ENCODE assay signal across 1 cellular context in genomic region chr2:231925303-231926179, GRCh38.
TF ChIP-seq lines count a peak whose summit lies in the region.

No MANE protein-coding gene starts in this region.

TF ChIP-seq in HEK293, 187 proteins besides CTCF, POLR2A, EP300 and RAD21 (continued from another document and continues in another):
- TF ChIP-seq, protein P1, sequence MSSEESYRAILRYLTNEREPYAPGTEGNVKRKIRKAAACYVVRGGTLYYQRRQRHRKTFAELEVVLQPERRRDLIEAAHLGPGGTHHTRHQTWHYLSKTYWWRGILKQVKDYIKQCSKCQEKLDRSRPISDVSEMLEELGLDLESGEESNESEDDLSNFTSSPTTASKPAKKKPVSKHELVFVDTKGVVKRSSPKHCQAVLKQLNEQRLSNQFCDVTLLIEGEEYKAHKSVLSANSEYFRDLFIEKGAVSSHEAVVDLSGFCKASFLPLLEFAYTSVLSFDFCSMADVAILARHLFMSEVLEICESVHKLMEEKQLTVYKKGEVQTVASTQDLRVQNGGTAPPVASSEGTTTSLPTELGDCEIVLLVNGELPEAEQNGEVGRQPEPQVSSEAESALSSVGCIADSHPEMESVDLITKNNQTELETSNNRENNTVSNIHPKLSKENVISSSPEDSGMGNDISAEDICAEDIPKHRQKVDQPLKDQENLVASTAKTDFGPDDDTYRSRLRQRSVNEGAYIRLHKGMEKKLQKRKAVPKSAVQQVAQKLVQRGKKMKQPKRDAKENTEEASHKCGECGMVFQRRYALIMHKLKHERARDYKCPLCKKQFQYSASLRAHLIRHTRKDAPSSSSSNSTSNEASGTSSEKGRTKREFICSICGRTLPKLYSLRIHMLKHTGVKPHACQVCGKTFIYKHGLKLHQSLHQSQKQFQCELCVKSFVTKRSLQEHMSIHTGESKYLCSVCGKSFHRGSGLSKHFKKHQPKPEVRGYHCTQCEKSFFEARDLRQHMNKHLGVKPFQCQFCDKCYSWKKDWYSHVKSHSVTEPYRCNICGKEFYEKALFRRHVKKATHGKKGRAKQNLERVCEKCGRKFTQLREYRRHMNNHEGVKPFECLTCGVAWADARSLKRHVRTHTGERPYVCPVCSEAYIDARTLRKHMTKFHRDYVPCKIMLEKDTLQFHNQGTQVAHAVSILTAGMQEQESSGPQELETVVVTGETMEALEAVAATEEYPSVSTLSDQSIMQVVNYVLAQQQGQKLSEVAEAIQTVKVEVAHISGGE (tag by site-specific recombination; conservative IDR thresholded peaks at IDR 0.05; ENCODE audit: low read depth) = no peak
- TF ChIP-seq, protein P2, sequence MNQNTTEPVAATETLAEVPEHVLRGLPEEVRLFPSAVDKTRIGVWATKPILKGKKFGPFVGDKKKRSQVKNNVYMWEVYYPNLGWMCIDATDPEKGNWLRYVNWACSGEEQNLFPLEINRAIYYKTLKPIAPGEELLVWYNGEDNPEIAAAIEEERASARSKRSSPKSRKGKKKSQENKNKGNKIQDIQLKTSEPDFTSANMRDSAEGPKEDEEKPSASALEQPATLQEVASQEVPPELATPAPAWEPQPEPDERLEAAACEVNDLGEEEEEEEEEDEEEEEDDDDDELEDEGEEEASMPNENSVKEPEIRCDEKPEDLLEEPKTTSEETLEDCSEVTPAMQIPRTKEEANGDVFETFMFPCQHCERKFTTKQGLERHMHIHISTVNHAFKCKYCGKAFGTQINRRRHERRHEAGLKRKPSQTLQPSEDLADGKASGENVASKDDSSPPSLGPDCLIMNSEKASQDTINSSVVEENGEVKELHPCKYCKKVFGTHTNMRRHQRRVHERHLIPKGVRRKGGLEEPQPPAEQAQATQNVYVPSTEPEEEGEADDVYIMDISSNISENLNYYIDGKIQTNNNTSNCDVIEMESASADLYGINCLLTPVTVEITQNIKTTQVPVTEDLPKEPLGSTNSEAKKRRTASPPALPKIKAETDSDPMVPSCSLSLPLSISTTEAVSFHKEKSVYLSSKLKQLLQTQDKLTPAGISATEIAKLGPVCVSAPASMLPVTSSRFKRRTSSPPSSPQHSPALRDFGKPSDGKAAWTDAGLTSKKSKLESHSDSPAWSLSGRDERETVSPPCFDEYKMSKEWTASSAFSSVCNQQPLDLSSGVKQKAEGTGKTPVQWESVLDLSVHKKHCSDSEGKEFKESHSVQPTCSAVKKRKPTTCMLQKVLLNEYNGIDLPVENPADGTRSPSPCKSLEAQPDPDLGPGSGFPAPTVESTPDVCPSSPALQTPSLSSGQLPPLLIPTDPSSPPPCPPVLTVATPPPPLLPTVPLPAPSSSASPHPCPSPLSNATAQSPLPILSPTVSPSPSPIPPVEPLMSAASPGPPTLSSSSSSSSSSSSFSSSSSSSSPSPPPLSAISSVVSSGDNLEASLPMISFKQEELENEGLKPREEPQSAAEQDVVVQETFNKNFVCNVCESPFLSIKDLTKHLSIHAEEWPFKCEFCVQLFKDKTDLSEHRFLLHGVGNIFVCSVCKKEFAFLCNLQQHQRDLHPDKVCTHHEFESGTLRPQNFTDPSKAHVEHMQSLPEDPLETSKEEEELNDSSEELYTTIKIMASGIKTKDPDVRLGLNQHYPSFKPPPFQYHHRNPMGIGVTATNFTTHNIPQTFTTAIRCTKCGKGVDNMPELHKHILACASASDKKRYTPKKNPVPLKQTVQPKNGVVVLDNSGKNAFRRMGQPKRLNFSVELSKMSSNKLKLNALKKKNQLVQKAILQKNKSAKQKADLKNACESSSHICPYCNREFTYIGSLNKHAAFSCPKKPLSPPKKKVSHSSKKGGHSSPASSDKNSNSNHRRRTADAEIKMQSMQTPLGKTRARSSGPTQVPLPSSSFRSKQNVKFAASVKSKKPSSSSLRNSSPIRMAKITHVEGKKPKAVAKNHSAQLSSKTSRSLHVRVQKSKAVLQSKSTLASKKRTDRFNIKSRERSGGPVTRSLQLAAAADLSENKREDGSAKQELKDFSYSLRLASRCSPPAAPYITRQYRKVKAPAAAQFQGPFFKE (tag by site-specific recombination; IDR thresholded peaks at IDR 0.05; ENCODE audit: borderline replicate concordance) = no peak
- TF ChIP-seq ZNF37A (tag by site-specific recombination; IDR thresholded peaks at IDR 0.05) (no peak), ZSCAN30 (tag by site-specific recombination; IDR thresholded peaks at IDR 0.05) (peak; percentile 80), ZNF600 (tag by site-specific recombination; IDR thresholded peaks at IDR 0.05) (0 out of 2 replicates have a peak, but pooled peaks have one; percentile 33), SALL2 (tag by site-specific recombination; IDR thresholded peaks at IDR 0.05; ENCODE audit: borderline replicate concordance) (no peak), SP7 (tag by site-specific recombination; IDR thresholded peaks at IDR 0.05) (no peak), ZNF341 (tag by site-specific recombination; IDR thresholded peaks at IDR 0.05; ENCODE audit: low read depth) (no peak), ZNF19 (tag by site-specific recombination; IDR thresholded peaks at IDR 0.05; ENCODE audit: low read depth) (no peak), HOXA7 (CRISPR knock-in tag; IDR thresholded peaks at IDR 0.05; ENCODE audit: borderline replicate concordance) (no peak), ZNF10 (tag by site-specific recombination; IDR thresholded peaks at IDR 0.05) (no peak), ZFP3 (tag by site-specific recombination; IDR thresholded peaks at IDR 0.05; ENCODE audit: low read depth) (no peak), ZNF138 (tag by site-specific recombination; IDR thresholded peaks at IDR 0.05; ENCODE audit: borderline replicate concordance) (no peak), ZNF169 (tag by site-specific recombination; IDR thresholded peaks at IDR 0.05) (no peak), ZNF837 (tag by site-specific recombination; IDR thresholded peaks at IDR 0.05) (no peak), MZF1 (tag by site-specific recombination; IDR thresholded peaks at IDR 0.05; ENCODE audit: borderline replicate concordance) (no peak), ZBTB48 (tag by site-specific recombination; IDR thresholded peaks at IDR 0.05) (no peak), WT1 (tag by site-specific recombination; IDR thresholded peaks at IDR 0.05) (no peak), ZNF558 (tag by site-specific recombination; IDR thresholded peaks at IDR 0.05) (no peak), YY2 (tag by site-specific recombination; IDR thresholded peaks at IDR 0.05) (no peak), KLF7 (tag by site-specific recombination; IDR thresholded peaks at IDR 0.05; ENCODE audit: borderline replicate concordance) (no peak), ZNF18 (tag by site-specific recombination; IDR thresholded peaks at IDR 0.05) (no peak), OSR2 (tag by site-specific recombination; IDR thresholded peaks at IDR 0.05) (no peak), BCL11B (tag by site-specific recombination; IDR thresholded peaks at IDR 0.05; ENCODE audit: low read depth) (0 out of 2 replicates have a peak, but pooled peaks have one; percentile 15), KLF16 (tag by site-specific recombination; IDR thresholded peaks at IDR 0.05) (no peak)
- TF ChIP-seq, protein P3, sequence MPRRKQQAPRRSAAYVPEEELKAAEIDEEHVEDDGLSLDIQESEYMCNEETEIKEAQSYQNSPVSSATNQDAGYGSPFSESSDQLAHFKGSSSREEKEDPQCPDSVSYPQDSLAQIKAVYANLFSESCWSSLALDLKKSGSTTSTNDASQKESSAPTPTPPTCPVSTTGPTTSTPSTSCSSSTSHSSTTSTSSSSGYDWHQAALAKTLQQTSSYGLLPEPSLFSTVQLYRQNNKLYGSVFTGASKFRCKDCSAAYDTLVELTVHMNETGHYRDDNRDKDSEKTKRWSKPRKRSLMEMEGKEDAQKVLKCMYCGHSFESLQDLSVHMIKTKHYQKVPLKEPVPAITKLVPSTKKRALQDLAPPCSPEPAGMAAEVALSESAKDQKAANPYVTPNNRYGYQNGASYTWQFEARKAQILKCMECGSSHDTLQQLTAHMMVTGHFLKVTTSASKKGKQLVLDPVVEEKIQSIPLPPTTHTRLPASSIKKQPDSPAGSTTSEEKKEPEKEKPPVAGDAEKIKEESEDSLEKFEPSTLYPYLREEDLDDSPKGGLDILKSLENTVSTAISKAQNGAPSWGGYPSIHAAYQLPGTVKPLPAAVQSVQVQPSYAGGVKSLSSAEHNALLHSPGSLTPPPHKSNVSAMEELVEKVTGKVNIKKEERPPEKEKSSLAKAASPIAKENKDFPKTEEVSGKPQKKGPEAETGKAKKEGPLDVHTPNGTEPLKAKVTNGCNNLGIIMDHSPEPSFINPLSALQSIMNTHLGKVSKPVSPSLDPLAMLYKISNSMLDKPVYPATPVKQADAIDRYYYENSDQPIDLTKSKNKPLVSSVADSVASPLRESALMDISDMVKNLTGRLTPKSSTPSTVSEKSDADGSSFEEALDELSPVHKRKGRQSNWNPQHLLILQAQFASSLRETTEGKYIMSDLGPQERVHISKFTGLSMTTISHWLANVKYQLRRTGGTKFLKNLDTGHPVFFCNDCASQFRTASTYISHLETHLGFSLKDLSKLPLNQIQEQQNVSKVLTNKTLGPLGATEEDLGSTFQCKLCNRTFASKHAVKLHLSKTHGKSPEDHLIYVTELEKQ (tag by site-specific recombination; IDR thresholded peaks at IDR 0.05; ENCODE audit: borderline replicate concordance) = no peak
- TF ChIP-seq, protein P4, sequence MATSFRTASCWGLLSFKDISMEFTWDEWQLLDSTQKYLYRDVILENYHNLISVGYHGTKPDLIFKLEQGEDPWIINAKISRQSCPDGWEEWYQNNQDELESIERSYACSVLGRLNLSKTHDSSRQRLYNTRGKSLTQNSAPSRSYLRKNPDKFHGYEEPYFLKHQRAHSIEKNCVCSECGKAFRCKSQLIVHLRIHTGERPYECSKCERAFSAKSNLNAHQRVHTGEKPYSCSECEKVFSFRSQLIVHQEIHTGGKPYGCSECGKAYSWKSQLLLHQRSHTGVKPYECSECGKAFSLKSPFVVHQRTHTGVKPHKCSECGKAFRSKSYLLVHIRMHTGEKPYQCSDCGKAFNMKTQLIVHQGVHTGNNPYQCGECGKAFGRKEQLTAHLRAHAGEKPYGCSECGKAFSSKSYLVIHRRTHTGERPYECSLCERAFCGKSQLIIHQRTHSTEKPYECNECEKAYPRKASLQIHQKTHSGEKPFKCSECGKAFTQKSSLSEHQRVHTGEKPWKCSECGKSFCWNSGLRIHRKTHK (tag by site-specific recombination; IDR thresholded peaks at IDR 0.05) = no peak
- TF ChIP-seq, protein P5, sequence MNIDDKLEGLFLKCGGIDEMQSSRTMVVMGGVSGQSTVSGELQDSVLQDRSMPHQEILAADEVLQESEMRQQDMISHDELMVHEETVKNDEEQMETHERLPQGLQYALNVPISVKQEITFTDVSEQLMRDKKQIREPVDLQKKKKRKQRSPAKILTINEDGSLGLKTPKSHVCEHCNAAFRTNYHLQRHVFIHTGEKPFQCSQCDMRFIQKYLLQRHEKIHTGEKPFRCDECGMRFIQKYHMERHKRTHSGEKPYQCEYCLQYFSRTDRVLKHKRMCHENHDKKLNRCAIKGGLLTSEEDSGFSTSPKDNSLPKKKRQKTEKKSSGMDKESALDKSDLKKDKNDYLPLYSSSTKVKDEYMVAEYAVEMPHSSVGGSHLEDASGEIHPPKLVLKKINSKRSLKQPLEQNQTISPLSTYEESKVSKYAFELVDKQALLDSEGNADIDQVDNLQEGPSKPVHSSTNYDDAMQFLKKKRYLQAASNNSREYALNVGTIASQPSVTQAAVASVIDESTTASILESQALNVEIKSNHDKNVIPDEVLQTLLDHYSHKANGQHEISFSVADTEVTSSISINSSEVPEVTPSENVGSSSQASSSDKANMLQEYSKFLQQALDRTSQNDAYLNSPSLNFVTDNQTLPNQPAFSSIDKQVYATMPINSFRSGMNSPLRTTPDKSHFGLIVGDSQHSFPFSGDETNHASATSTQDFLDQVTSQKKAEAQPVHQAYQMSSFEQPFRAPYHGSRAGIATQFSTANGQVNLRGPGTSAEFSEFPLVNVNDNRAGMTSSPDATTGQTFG (tag by site-specific recombination; IDR thresholded peaks at IDR 0.05; ENCODE audit: borderline replicate concordance) = no peak
- TF ChIP-seq, protein P6, sequence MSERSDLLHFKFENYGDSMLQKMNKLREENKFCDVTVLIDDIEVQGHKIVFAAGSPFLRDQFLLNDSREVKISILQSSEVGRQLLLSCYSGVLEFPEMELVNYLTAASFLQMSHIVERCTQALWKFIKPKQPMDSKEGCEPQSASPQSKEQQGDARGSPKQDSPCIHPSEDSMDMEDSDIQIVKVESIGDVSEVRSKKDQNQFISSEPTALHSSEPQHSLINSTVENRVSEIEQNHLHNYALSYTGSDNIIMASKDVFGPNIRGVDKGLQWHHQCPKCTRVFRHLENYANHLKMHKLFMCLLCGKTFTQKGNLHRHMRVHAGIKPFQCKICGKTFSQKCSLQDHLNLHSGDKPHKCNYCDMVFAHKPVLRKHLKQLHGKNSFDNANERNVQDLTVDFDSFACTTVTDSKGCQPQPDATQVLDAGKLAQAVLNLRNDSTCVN (tag by site-specific recombination; optimal IDR thresholded peaks at IDR 0.05) = peak; percentile 26
- TF ChIP-seq, protein P7, sequence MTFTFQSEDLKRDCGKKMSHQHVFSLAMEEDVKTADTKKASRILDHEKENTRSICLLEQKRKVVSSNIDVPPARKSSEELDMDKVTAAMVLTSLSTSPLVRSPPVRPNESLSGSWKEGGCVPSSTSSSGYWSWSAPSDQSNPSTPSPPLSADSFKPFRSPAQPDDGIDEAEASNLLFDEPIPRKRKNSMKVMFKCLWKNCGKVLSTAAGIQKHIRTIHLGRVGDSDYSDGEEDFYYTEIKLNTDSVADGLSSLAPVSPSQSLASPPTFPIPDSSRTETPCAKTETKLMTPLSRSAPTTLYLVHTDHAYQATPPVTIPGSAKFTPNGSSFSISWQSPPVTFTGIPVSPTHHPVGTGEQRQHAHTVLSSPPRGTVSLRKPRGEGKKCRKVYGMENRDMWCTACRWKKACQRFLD (tag by site-specific recombination; IDR thresholded peaks at IDR 0.05) = no peak
- TF ChIP-seq, protein P8, sequence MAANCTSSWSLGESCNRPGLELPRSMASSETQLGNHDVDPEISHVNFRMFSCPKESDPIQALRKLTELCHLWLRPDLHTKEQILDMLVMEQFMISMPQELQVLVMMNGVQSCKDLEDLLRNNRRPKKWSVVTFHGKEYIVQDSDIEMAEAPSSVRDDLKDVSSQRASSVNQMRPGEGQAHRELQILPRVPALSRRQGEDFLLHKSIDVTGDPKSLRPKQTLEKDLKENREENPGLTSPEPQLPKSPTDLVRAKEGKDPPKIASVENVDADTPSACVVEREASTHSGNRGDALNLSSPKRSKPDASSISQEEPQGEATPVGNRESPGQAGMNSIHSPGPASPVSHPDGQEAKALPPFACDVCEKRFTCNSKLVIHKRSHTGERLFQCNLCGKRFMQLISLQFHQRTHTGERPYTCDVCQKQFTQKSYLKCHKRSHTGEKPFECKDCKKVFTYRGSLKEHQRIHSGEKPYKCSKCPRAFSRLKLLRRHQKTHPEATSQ (tag by site-specific recombination; IDR thresholded peaks at IDR 0.05) = no peak
